ENCODE assay signal across 27 cellular contexts in genomic region chr7:24115661-24116060, GRCh38.
"Had no signal": no experiment of that assay in that cellular context is flagged by ENCODE, and none has a peak within 500 bp of the region (broad histone marks: within the 10 kb centered on the region; RNA-seq: fewer than 3 reads in every experiment).

No MANE protein-coding gene starts in this region.

- H3K4me3 ChIP-seq: dorsolateral prefrontal cortex, gastrocnemius medialis, heart right ventricle, left lung, prostate gland, sigmoid colon, skin epidermis, spleen, testis, tibial artery had no signal

- H3K27ac ChIP-seq: dorsolateral prefrontal cortex, epithelial cell of prostate, gastrocnemius medialis, heart right ventricle, left lung, prostate gland, sigmoid colon, skin epidermis, spleen, testis, tibial artery had no signal

- H3K36me3 ChIP-seq: gastrocnemius medialis, heart right ventricle, left lung, prostate gland, sigmoid colon, spleen, tibial artery had no signal

- H3K9me3 ChIP-seq: gastrocnemius medialis, left lung, prostate gland, sigmoid colon, spleen, testis, tibial artery had no signal

- H3K27me3 ChIP-seq: gastrocnemius medialis, heart right ventricle, left lung, sigmoid colon, testis, tibial artery had no signal

- DNase-seq: dorsolateral prefrontal cortex; effector CD8-positive, alpha-beta T cell; endodermal cell; foreskin fibroblast; gastrocnemius medialis; glutamatergic neuron; heart right ventricle; hippocampal formation; left cardiac atrium; left lung; mesendoderm; midbrain; naive thymus-derived CD4-positive, alpha-beta T cell; nucleus accumbens; right cardiac atrium; sigmoid colon; spleen; stimulated activated CD4-positive, alpha-beta T cell treated with anti-CD3 and anti-CD28 coated beads, Interleukin-4, amount 100 ng/mL, for 4 hours; stimulated activated naive CD8-positive, alpha-beta T cell treated with anti-CD3 and anti-CD28 coated beads, Interleukin-15, Interleukin-2, amounts not matched to agents 100 U/mL and 50 U/mL, for 24 hours; substantia nigra; testis; tibial artery had no signal

- H3K4me1 ChIP-seq: gastrocnemius medialis, heart right ventricle, left lung, prostate gland, sigmoid colon, spleen, testis, tibial artery had no signal

- ATAC-seq: esophagus mucosa; gastrocnemius medialis; heart right ventricle; left cardiac atrium; left lung; naive thymus-derived CD4-positive, alpha-beta T cell; right cardiac atrium; stimulated activated memory B cell treated with anti-CD40 and anti-IgM and Interleukin-4, amounts not matched to agents 10 μg/mL and 1 μg/mL and 100 μg/mL, for 72 hours; stimulated activated naive CD8-positive, alpha-beta T cell treated with anti-CD3 and anti-CD28 coated beads, Interleukin-15, Interleukin-2, amounts not matched to agents 100 U/mL and 50 U/mL, for 24 hours had no signal
